In the genomic region with DNA sequence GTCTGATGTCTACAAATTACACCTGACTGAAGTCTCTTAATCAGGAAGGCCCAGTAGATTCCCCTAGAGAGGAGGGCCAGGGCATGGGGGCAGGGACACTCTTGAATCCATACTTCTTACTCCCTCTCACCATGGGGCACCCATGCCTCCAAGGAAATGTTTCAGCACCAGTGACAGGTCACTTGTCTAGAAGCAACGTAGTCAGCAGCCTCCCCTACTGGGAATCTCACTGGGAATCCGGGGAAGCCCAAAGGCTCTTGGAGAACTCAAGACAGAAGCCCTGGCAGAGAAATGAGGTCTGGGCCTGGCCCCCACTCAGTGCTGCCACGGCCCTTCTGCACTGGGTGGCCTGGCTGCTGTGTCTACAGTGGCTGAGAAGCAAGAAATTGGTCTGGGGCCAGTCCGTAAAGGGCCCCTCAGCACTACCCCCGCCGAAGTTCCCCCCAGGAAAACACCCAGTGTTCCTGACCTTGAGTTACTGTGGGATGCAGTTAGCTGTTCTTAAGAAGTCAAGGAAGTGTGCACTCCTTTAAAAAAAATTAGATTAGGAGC, we compare ENCODE assay signal across 21 cellular contexts. TPM values are rescaled to one million over a fixed set of nuclear protein-coding genes. Genes with fewer than 3 reads are reported as not detected.
DNase-seq lines count a peak whose midpoint lies in the region; ATAC-seq, FAIRE-seq and TF ChIP-seq lines count a peak whose summit lies in the region.
"Had no signal": no experiment of that assay in that cellular context is flagged by ENCODE, and none has a peak within 500 bp of the region (broad histone marks: within the 10 kb centered on the region; RNA-seq: fewer than 3 reads in every experiment).

No MANE protein-coding gene starts in this region.

- no peaks in the 10 kb centered on the region for H3K9me2 ChIP-seq in GM23338 (ENCODE audit: insufficient read depth)

- peak overlapping the region; percentile 66; the same call in 1 of the 2 replicates for H2BK20ac ChIP-seq in H1 (ENCODE audit: low read length)

- no peak overlapping the region for H3K14ac ChIP-seq in H1 (ENCODE audit: insufficient read length)

- no peaks in the 10 kb centered on the region for H3K27me3 ChIP-seq in GM23338 (ENCODE audit: insufficient read depth)
- H3K27me3 ChIP-seq in H1 (replicated peaks in 1 of 4; ENCODE audit: control insufficient read depth in 3 of 4, extremely low read depth in 1 of 4, insufficient read depth in 3 of 4, low read length in 3 of 4): no peaks in the 10 kb centered on the region; a peak in 2 of 7 replicates
- peaks cover 2 to 21% (median 10%) of the 10 kb centered on the region in 4 donors for H3K27me3 ChIP-seq in upper lobe of left lung

- H3K4me1 ChIP-seq in GM23338 (ENCODE audit: insufficient read depth): peaks cover 13% of the 10 kb centered on the region
- peaks cover 10 to 28% (median 18%) of the 10 kb centered on the region in 4 experiments for H3K4me1 ChIP-seq in H1 (replicated peaks in 1 of 4; ENCODE audit: control insufficient read depth in 3 of 4, insufficient read depth in 4 of 4, low read length in 3 of 4)
- peaks cover 5 to 19% (median 18%) of the 10 kb centered on the region in 4 donors for H3K4me1 ChIP-seq in upper lobe of left lung

- H3K4me1 Mint-ChIP-seq in GM23338: peaks cover 39% of the 10 kb centered on the region

- H4K8ac ChIP-seq in H1 (ENCODE audit: extremely low read depth, insufficient read depth, low read length): no peak overlapping the region

- H4K20me1 ChIP-seq in GM23338 (replicated peaks; ENCODE audit: insufficient read depth) (no peaks in the 10 kb centered on the region), H1 (replicated peaks in 1 of 2; ENCODE audit: control insufficient read depth in 1 of 2, insufficient read depth in 2 of 2, low read length in 2 of 2) (no peaks in the 10 kb centered on the region)

- peak overlapping the region; percentile 97 for H2BK15ac ChIP-seq in H1 (ENCODE audit: low read length)

- H3K27ac Mint-ChIP-seq in GM23338: no peak overlapping the region
- H3K27ac Mint-ChIP-seq: CD14-positive monocyte; CD4-positive, alpha-beta memory T cell had no signal

- no peak overlapping the region for H2AFZ ChIP-seq in GM23338
- no peak overlapping the region for H2AFZ ChIP-seq in H1 (ENCODE audit: low read length)

- H3K4me2 ChIP-seq in GM23338: peak overlapping the region; percentile 20; the same call in 1 of the 2 replicates
- no peak overlapping the region for H3K4me2 ChIP-seq in H1 (ENCODE audit: insufficient read depth in 1 of 2, low read depth in 2 of 2, low read length in 2 of 2)
- H3K4me2 ChIP-seq: BLaER1 had no signal

- no peak overlapping the region for H2AK5ac ChIP-seq in H1 (ENCODE audit: low read depth, low read length)

- no peaks in the 10 kb centered on the region for H3K79me1 ChIP-seq in H1 (ENCODE audit: low read depth, low read length)

- 0 out of 2 replicates have a peak overlapping the region, but pooled peaks have one; percentile 13 for H3K18ac ChIP-seq in H1 (ENCODE audit: extremely low read depth, low read length)

- H3K27ac ChIP-seq in GM23338 (ENCODE audit: low read depth) (no peak overlapping the region), SK-N-MC (peak overlapping the region; percentile 22; the same call in 1 of the 2 replicates), H1 (ENCODE audit: low read depth, low read length) (no peak overlapping the region), upper lobe of left lung (no peak overlapping the region)
- H3K27ac ChIP-seq: BLaER1 had no signal

- no peak for DNase-seq in GM23338 (ENCODE audit: low spot score)
- DNase-seq in SK-N-MC (ENCODE audit: low read depth, low spot score): no peak
- DNase-seq in H1 (ENCODE audit: low read depth in 1 of 2, low spot score in 2 of 2): no peak
- peak; percentile 66 for DNase-seq in midbrain (lab: John Stamatoyannopoulos, UW)
- DNase-seq in ecto neural progenitor cell (ENCODE audit: low spot score): no peak
- DNase-seq in upper lobe of left lung: no peak
- DNase-seq in kidney tubule cell (ENCODE audit: low spot score): no peak
- DNase-seq in effector CD8-positive, alpha-beta T cell (lab: John Stamatoyannopoulos, UW): no peak
- DNase-seq: 8988T; CD4-positive, alpha-beta memory T cell; DMS153; DMS79; GDM1; HCEC 1CT had no signal

- POLR2A ChIA-PET in H1 (lab: Charles Lee; ENCODE audit: partially characterized antibody): no interaction called here

- H3K9me3 Mint-ChIP-seq in GM23338: no peaks in the 10 kb centered on the region

- H3K9ac ChIP-seq in SK-N-MC (ENCODE audit: insufficient read length): no peak overlapping the region
- H3K9ac ChIP-seq in H1 (replicated peaks in 1 of 4; ENCODE audit: extremely low read depth in 1 of 4, low read depth in 3 of 4, low read length in 3 of 4): no peak overlapping the region
- H3K9ac ChIP-seq: BLaER1 had no signal

- no peaks in the 10 kb centered on the region for H3K9me3 ChIP-seq in SK-N-MC (ENCODE audit: low read depth, low read length)
- H3K9me3 ChIP-seq in H1 (ENCODE audit: insufficient read depth in 2 of 2, low read depth in 1 of 2, low read length in 1 of 2): no peaks in the 10 kb centered on the region
- H3K9me3 ChIP-seq in upper lobe of left lung: no peaks in the 10 kb centered on the region
- H3K9me3 ChIP-seq: BLaER1 had no signal

- CTCF ChIA-PET in H1 (lab: Charles Lee; ENCODE audit: partially characterized antibody): interaction anchor here (0.6 to 18.0 kb wide), 6 partner anchors 8 to 1994 kb away, joined by 3 to 361 read pairs (median 88); no protein-coding TSS in a partner anchor

- H3K56ac ChIP-seq in H1 (replicated peaks; ENCODE audit: insufficient read length, low read depth, low read length): no peak overlapping the region

- no peak overlapping the region for H3K4me3 Mint-ChIP-seq in GM23338
- H3K4me3 Mint-ChIP-seq: CD14-positive monocyte; CD4-positive, alpha-beta memory T cell; IgD-negative memory B cell had no signal

- no peak overlapping the region for H3K23ac ChIP-seq in H1 (ENCODE audit: insufficient read length)

- no peaks in the 10 kb centered on the region for H3K36me3 Mint-ChIP-seq in GM23338 (ENCODE audit: low read depth)
- H3K36me3 Mint-ChIP-seq: CD4-positive, alpha-beta memory T cell had no signal

- FAIRE-seq in H1 (lab: Jason Lieb, UNC): no peak
- FAIRE-seq: GM12892, H54, HepG2 had no signal

- H2BK120ac ChIP-seq in H1 (replicated peaks; ENCODE audit: low read depth, low read length): no peak overlapping the region

- peaks cover 9% of the 10 kb centered on the region; the same call in 1 of the 2 replicates for H3F3A ChIP-seq in GM23338 (replicated peaks; ENCODE audit: low read depth)

- peaks cover 10% of the 10 kb centered on the region for H3K23me2 ChIP-seq in H1 (ENCODE audit: low read depth, low read length)

- no peak for TF ChIP-seq RAD21 in H1 (IDR thresholded peaks at IDR 0.05 in 1 of 2, conservative IDR thresholded peaks at IDR 0.05 in 1 of 2; ENCODE audit: low read depth in 2 of 2, low read length in 2 of 2)

- WGBS in H1 (ENCODE audit: extremely low coverage in 1 of 2, insufficient coverage in 1 of 2, insufficient read length in 1 of 2, insufficient replicate concordance in 2 of 2, low coverage in 1 of 2, low lambda C conversion rate in 2 of 2, missing lambda C conversion rate in 1 of 2), 2 experiments: 92% methylated on average over 6 of the region's 6 CpGs; no CpG with 5 or more reads in 1 of the 2 experiments
- WGBS in upper lobe of left lung, 2 donors: 55 to 80% methylated on average over 4 to 6 of the region's 6 CpGs

- no peaks in the 10 kb centered on the region for H3K79me2 ChIP-seq in GM23338 (replicated peaks; ENCODE audit: insufficient read depth)
- H3K79me2 ChIP-seq in H1 (ENCODE audit: control insufficient read depth in 1 of 2, insufficient read depth in 2 of 2, low read length in 2 of 2): no peaks in the 10 kb centered on the region

- no peak for TF ChIP-seq POLR2A in H1 (IDR thresholded peaks at IDR 0.05; ENCODE audit: control extremely low read depth in 1 of 2, low read depth in 2 of 2, low read length in 2 of 2)
- no peak for TF ChIP-seq POLR2A in upper lobe of left lung (IDR thresholded peaks at IDR 0.05)

- TF ChIP-seq EP300 in H1 (IDR thresholded peaks at IDR 0.05; ENCODE audit: borderline replicate concordance in 1 of 2, low read depth in 2 of 2, low read length in 2 of 2): no peak
- no peak for TF ChIP-seq EP300 in upper lobe of left lung (IDR thresholded peaks at IDR 0.05)

- H4K91ac ChIP-seq in H1 (replicated peaks; ENCODE audit: insufficient read length, low read length): no peak overlapping the region

- H3K36me3 ChIP-seq in GM23338 (ENCODE audit: insufficient read depth) (no peaks in the 10 kb centered on the region), SK-N-MC (ENCODE audit: insufficient read depth, low read length) (no peaks in the 10 kb centered on the region), H1 (ENCODE audit: control insufficient read depth in 2 of 4, insufficient read depth in 4 of 4, low read length in 3 of 4) (no peaks in the 10 kb centered on the region), upper lobe of left lung (no peaks in the 10 kb centered on the region)
- H3K36me3 ChIP-seq: BLaER1 had no signal

- no peak overlapping the region for H3K4ac ChIP-seq in H1 (replicated peaks; ENCODE audit: insufficient read length, low read depth, low read length)

- no peak overlapping the region for H4K5ac ChIP-seq in H1 (ENCODE audit: insufficient read length, low read depth, low read length)

- no peak for ATAC-seq in GM23338
- ATAC-seq in upper lobe of left lung (ENCODE audit: low FRiP score in 2 of 2): no peak
- ATAC-seq: HepG2 had no signal

- peaks cover 17% of the 10 kb centered on the region for H3K27me3 Mint-ChIP-seq in GM23338 (ENCODE audit: insufficient read depth, low read depth, poor library complexity)

- no peak for TF ChIP-seq CTCF in GM23338 (conservative IDR thresholded peaks at IDR 0.05; ENCODE audit: low read depth in 2 of 2)
- TF ChIP-seq CTCF in H1 (IDR thresholded peaks at IDR 0.05; ENCODE audit: control extremely low read depth in 1 of 3, insufficient read depth in 1 of 3, low read depth in 1 of 3, low read length in 3 of 3): no peak
- no peak for TF ChIP-seq CTCF in upper lobe of left lung (IDR thresholded peaks at IDR 0.05)

- H3K4me3 ChIP-seq in GM23338: no peak overlapping the region
- no peak overlapping the region for H3K4me3 ChIP-seq in SK-N-MC
- H3K4me3 ChIP-seq in H1 (ENCODE audit: extremely low read depth in 1 of 4, insufficient read depth in 2 of 4, low read depth in 3 of 4, low read length in 4 of 4): no peak overlapping the region
- H3K4me3 ChIP-seq in upper lobe of left lung: no peak overlapping the region
- H3K4me3 ChIP-seq: BLaER1 had no signal

- no peak overlapping the region for H2BK5ac ChIP-seq in H1 (ENCODE audit: low read depth, low read length)

- H2BK12ac ChIP-seq in H1 (ENCODE audit: low read depth, low read length): no peak overlapping the region

RNA-seq across cellular contexts. Expression of gene LINGO1, which starts 5.2 kb away (rescaled TPM):
- 52.0 and 63.1 TPM in 2 replicates for total RNA-seq in GM23338 (2014; rRNA removed; shearing (Covaris generic))
- polyA plus RNA-seq in GM23338 (2016; fragmentation: Nextera tagmentation; extraction: Ambion mirVana): 16.0 and 16.9 TPM in 2 replicates
- total RNA-seq in H1 (2021; fragmentation: NEBNext Ultra II Directional; extraction: Animal tissue kit (Norgen Biotek cat#: 25700)): 56.4 and 57.1 TPM in 2 replicates
- 114 and 166 TPM in 2 replicates for polyA plus RNA-seq in H1 (2011; rRNA removed)
- 51.3 TPM for polyA plus RNA-seq in H1 (2011; cell fraction: cytosol; rRNA removed)
- polyA plus RNA-seq in H1 (2011; cell fraction: nucleus; rRNA removed): 94.7 TPM
- polyA plus RNA-seq in H1 (2012, experiment 1 of 2): 31.6 to 91.8 TPM (median 75.5 TPM) in 4 replicates
- 55.3 TPM for polyA plus RNA-seq in H1 (2012, experiment 2 of 2)
- 73.3 TPM for polyA plus RNA-seq in H1 (2013, experiment 1 of 2)
- polyA plus RNA-seq in H1 (2013, experiment 2 of 2): 75.1 TPM
- 33.5 and 61.7 TPM in 2 replicates for polyA minus RNA-seq in H1 (2011; rRNA and poly(A)+ RNA removed)
- polyA minus RNA-seq in H1 (2011; cell fraction: cytosol; rRNA and poly(A)+ RNA removed): 36.0 TPM
- 39.2 TPM for polyA minus RNA-seq in H1 (2011; cell fraction: nucleus; rRNA and poly(A)+ RNA removed)
- total RNA-seq in upper lobe of left lung: under 1 TPM in 4 of 6 donors, not detected in 2; 0.15 to 0.84 (median 0.43) TPM
- total RNA-seq: CD4-positive, alpha-beta memory T cell; HepG2 had no signal
- polyA plus RNA-seq: AG04450; CD14-positive monocyte; CD4-positive, alpha-beta memory T cell; IgD-negative memory B cell had no signal

Comparison
In these comparisons a context has a peak if more than half of its experiments do, and no peak if none do; other contexts are left out.
1. RNA of gene LINGO1, which starts 5.2 kb away (total RNA-seq): 52.0 to 63.1 TPM in GM23338 and 56.4 to 57.1 TPM in H1; 0.15 to 0.84 TPM in upper lobe of left lung; every median in the first group is over 10 times any median in the second.